In the genomic region with DNA sequence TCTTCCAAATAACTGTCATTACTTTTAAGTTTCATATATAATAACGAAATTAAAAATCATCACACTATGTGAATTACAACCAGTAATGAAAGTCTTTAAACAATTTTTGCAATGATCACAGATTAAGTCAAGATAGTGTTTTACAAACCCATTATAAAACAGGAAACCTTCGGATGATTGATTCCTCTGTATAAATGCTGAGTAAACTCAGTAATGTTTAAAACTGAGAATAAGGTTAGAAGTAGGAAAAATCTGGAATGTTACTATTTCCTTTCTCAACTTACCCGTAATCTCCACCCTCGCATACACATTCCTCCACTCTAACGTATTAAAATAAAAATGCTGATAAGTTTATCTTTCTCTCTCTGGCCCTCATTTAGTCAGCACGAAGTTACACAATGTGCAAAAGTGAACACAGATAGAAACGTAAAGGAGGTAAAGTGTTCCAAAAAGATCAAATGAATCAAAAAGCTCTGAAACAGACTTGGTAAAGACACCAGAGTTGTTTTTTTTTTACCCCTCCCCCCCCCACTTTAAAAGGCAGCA, we compare ENCODE assay signal across 8 cellular contexts. TPM values are rescaled to one million over a fixed set of nuclear protein-coding genes. Genes with fewer than 3 reads are reported as not detected.
DNase-seq lines count a peak whose midpoint lies in the region; ATAC-seq and TF ChIP-seq lines count a peak whose summit lies in the region.

No MANE protein-coding gene starts in this region.

- H3K4me3 ChIP-seq in SJSA1 (peak overlapping the region; percentile 65), fibroblast of mammary gland (ENCODE audit: control insufficient read depth, low read depth, low read length) (peak overlapping the region; percentile 95), rectal smooth muscle tissue (ENCODE audit: low read length) (peak overlapping the region; percentile 100)

- no peak for TF ChIP-seq CTCF in fibroblast of mammary gland (conservative IDR thresholded peaks at IDR 0.05; ENCODE audit: control insufficient read depth, insufficient read depth, low read depth, low read length)

- H3K27ac ChIP-seq in SJSA1 (peak overlapping the region; percentile 79), rectal smooth muscle tissue (ENCODE audit: low read depth, low read length) (no peak overlapping the region)

- ATAC-seq in HG03439 (IDR thresholded peaks at IDR 0.05; ENCODE audit: unreplicated experiment) (no peak), GM21423 (IDR thresholded peaks at IDR 0.05; ENCODE audit: unreplicated experiment) (no peak), GM21360 (IDR thresholded peaks at IDR 0.05; ENCODE audit: unreplicated experiment) (no peak)

- H3K4me1 ChIP-seq in SJSA1 (replicated peaks) = peaks cover 4% of the 10 kb centered on the region; the same call in 1 of the 2 replicates
- peaks cover 11% of the 10 kb centered on the region for H3K4me1 ChIP-seq in rectal smooth muscle tissue (ENCODE audit: control insufficient read depth, insufficient read depth, low read length)

- no peaks in the 10 kb centered on the region for H3K9me3 ChIP-seq in SJSA1 (replicated peaks)

- peak; percentile 29 for DNase-seq in GM04503 (ENCODE audit: low read depth)
- DNase-seq in SJSA1 (ENCODE audit: low read depth in 1 of 2, low spot score in 2 of 2) = peak in 1 of 2 experiments; percentile 21
- DNase-seq in fibroblast of mammary gland (ENCODE audit: low read depth) = peak; percentile 28
- DNase-seq in T1000 (lab: John Stamatoyannopoulos, UW) = no peak

- no peak overlapping the region for H3K9ac ChIP-seq in rectal smooth muscle tissue (ENCODE audit: low read length)

- H3K27me3 ChIP-seq in SJSA1 (replicated peaks) (no peaks in the 10 kb centered on the region), rectal smooth muscle tissue (ENCODE audit: control insufficient read depth, insufficient read depth, low read length) (no peaks in the 10 kb centered on the region)

- peaks cover 44% of the 10 kb centered on the region for H3K36me3 ChIP-seq in SJSA1
- H3K36me3 ChIP-seq in rectal smooth muscle tissue (ENCODE audit: control insufficient read depth, insufficient read depth, low read length) = peaks cover 3% of the 10 kb centered on the region

RNA-seq across cellular contexts. Expression of gene ZFC3H1, which starts 1.6 kb away (rescaled TPM):
- 5.4 and 18.4 TPM in 2 replicates for total RNA-seq in SJSA1 (2014; rRNA removed; shearing (Covaris generic))

RNA-seq across cellular contexts. Expression of gene THAP2, which starts 2.1 kb away (rescaled TPM):
- 0.56 and 4.5 TPM in 2 replicates for total RNA-seq in SJSA1 (2014; rRNA removed; shearing (Covaris generic))

RNA-seq across cellular contexts. Expression of gene TMEM19, which starts 23.8 kb away (rescaled TPM):
- 42.6 and 54.4 TPM in 2 replicates for total RNA-seq in SJSA1 (2014; rRNA removed; shearing (Covaris generic))
